Comparison of ENCODE assay signal across 13 cellular contexts in the genomic region with DNA sequence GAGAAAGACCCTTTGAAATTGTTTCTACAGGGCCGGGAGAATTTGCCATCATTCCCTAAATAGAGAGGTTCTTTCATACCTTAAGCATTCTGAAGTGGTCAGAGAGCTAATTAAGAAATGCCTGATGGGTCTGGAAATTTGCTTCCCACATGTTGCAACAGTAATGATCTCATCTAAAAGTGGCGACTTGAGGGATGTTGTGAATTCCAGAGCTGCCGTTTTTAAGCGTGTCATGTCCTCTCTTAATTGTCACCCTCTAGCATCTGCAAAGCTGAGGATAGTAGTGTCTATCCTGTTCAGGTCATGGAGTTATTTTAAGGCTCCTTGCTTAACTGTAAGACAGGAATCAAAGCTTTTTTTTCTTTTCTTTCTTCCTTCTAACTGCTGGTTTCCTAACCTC.
DNase-seq lines count a peak whose midpoint lies in the region; TF ChIP-seq lines count a peak whose summit lies in the region.
"Had no signal": no experiment of that assay in that cellular context is flagged by ENCODE, and none has a peak within 500 bp of the region (broad histone marks: within the 10 kb centered on the region; RNA-seq: fewer than 3 reads in every experiment).

No MANE protein-coding gene starts in this region.

- no peak overlapping the region for H3K9ac ChIP-seq in mesendoderm (ENCODE audit: low read length)

- WGBS in mesendoderm (ENCODE audit: extremely low coverage, insufficient coverage, low lambda C conversion rate) = no CpG with 5 or more reads among the region's 4 CpGs

- no peaks in the 10 kb centered on the region for H3K36me3 ChIP-seq in mesendoderm (ENCODE audit: control insufficient read depth, insufficient read depth, low read length)

- peak; percentile 80 for DNase-seq in AG08395 (ENCODE audit: low spot score)
- peak; percentile 42 for DNase-seq in HFFc6
- DNase-seq in cardiac fibroblast (ENCODE audit: low read depth in 2 of 2) = peak; percentile 51 to 72
- DNase-seq in mesendoderm = peak; percentile 79
- no peak for DNase-seq in NCI-H748 treated with DMSO at 0.1 percent for 48 hours (lab: John Stamatoyannopoulos, UW)
- DNase-seq in germinal center (ENCODE audit: low spot score) = no peak
- no peak for DNase-seq in KG1 (lab: John Stamatoyannopoulos, UW)
- no peak for DNase-seq in putamen (ENCODE audit: low spot score)
- DNase-seq: activated gamma-delta T cell, DMS153, NCI-H1092, NCI-H2227 treated with DMSO at 0.1 percent for 48 hours had no signal

- H3K36me3 Mint-ChIP-seq in HFFc6 (ENCODE audit: low read depth) = no peaks in the 10 kb centered on the region
- H3K36me3 Mint-ChIP-seq: natural killer cell treated with Interleukin-12 subunit alpha and Interleukin-12 subunit beta and Interleukin-15 and Interleukin-18, amount 100 ng/mL, for 72 hours had no signal

- no peak overlapping the region for H3K4me3 Mint-ChIP-seq in HFFc6
- H3K4me3 Mint-ChIP-seq: natural killer cell treated with Interleukin-12 subunit alpha and Interleukin-12 subunit beta and Interleukin-15 and Interleukin-18, amount 100 ng/mL, for 72 hours had no signal

- no peak overlapping the region for H2BK5ac ChIP-seq in mesendoderm (ENCODE audit: low read length)

- H3K4me2 ChIP-seq in mesendoderm (ENCODE audit: low read length) = no peak overlapping the region

- H3K23ac ChIP-seq in mesendoderm (ENCODE audit: low read length) = no peak overlapping the region

- H4K8ac ChIP-seq in mesendoderm (ENCODE audit: low read depth, low read length) = no peak overlapping the region

- no peak overlapping the region for H3K27ac Mint-ChIP-seq in HFFc6
- H3K27ac Mint-ChIP-seq: natural killer cell treated with Interleukin-12 subunit alpha and Interleukin-12 subunit beta and Interleukin-15 and Interleukin-18, amount 100 ng/mL, for 72 hours had no signal

- no peak overlapping the region for H3K56ac ChIP-seq in mesendoderm (ENCODE audit: low read length)

- no peak overlapping the region for H3K27ac ChIP-seq in mesendoderm (ENCODE audit: low read depth, low read length)

- H3K9me3 Mint-ChIP-seq in HFFc6 = no peaks in the 10 kb centered on the region
- H3K9me3 Mint-ChIP-seq: natural killer cell treated with Interleukin-12 subunit alpha and Interleukin-12 subunit beta and Interleukin-15 and Interleukin-18, amount 100 ng/mL, for 72 hours had no signal

- H3K27me3 ChIP-seq in mesendoderm (ENCODE audit: insufficient read depth, low read length, poor library complexity) = no peaks in the 10 kb centered on the region

- H3K27me3 Mint-ChIP-seq in HFFc6 (ENCODE audit: insufficient read depth) = peaks cover 32% of the 10 kb centered on the region

- TF ChIP-seq CTCF in HFFc6 (IDR thresholded peaks at IDR 0.05) (no peak), cardiac fibroblast (IDR thresholded peaks at IDR 0.05; ENCODE audit: low read depth, low read length) (no peak)

- no peaks in the 10 kb centered on the region for H3K79me2 ChIP-seq in mesendoderm (ENCODE audit: control insufficient read depth, insufficient read depth, low read length)

- no peak overlapping the region for H4K5ac ChIP-seq in mesendoderm (ENCODE audit: low read length)

- no peak overlapping the region for H3K4ac ChIP-seq in mesendoderm (ENCODE audit: low read depth, low read length)

- H3K79me1 ChIP-seq in mesendoderm (ENCODE audit: low read length) = no peaks in the 10 kb centered on the region

- H2BK15ac ChIP-seq in mesendoderm (replicated peaks; ENCODE audit: low read depth) = no peak overlapping the region

- no peak overlapping the region for H3K4me3 ChIP-seq in cardiac fibroblast (replicated peaks in 1 of 2; ENCODE audit: low read depth in 2 of 2, low read length in 2 of 2)
- H3K4me3 ChIP-seq in mesendoderm (ENCODE audit: low read length) = no peak overlapping the region

- H2AK5ac ChIP-seq in mesendoderm (ENCODE audit: low read length) = no peak overlapping the region

- H3K4me1 ChIP-seq in mesendoderm (ENCODE audit: control insufficient read depth, low read depth, low read length) = no peaks in the 10 kb centered on the region

- H3K18ac ChIP-seq in mesendoderm (ENCODE audit: low read length) = no peak overlapping the region

- H3K4me1 Mint-ChIP-seq in HFFc6 (ENCODE audit: low read depth) = peaks cover 17% of the 10 kb centered on the region

- no peak overlapping the region for H2BK120ac ChIP-seq in mesendoderm (ENCODE audit: low read depth, low read length)

Comparison
In these comparisons a context has a peak if more than half of its experiments do, and no peak if none do; other contexts are left out.
1. DNase-seq: peak in AG08395 (single experiment), HFFc6 (single experiment), cardiac fibroblast (2 of 2) and mesendoderm (single experiment); none in NCI-H748 treated with DMSO at 0.1 percent for 48 hours (single experiment), germinal center (single experiment), KG1 (single experiment) and putamen (single experiment).